ENCODE assay signal across 8 cellular contexts in genomic region chr22:23773247-23774113, GRCh38. TPM values are rescaled to one million over a fixed set of nuclear protein-coding genes. Genes with fewer than 3 reads are reported as not detected.
DNase-seq lines count a peak whose midpoint lies in the region; ATAC-seq and TF ChIP-seq lines count a peak whose summit lies in the region.

No MANE protein-coding gene starts in this region.

- H3K27me3 ChIP-seq in ascending aorta, result no peaks in the 10 kb centered on the region
- no peaks in the 10 kb centered on the region for H3K27me3 ChIP-seq in kidney epithelial cell (ENCODE audit: control insufficient read depth, insufficient read depth, low read length)
- no peaks in the 10 kb centered on the region for H3K27me3 ChIP-seq in tibial artery

- CTCF ChIA-PET in activated CD4-positive, alpha-beta T cell treated with anti-CD3 and anti-CD28 coated beads, Interleukin-2, amount 10 ng/mL, durations not matched to agents 7 days and 5 days (lab: Charles Lee), result interaction anchor here (2.3 kb wide), 1 partner anchor 10 kb away, joined by 8 read pairs; the partner anchor contains the start of gene C22orf15

- no peaks in the 10 kb centered on the region for H3K36me3 ChIP-seq in ascending aorta
- H3K36me3 ChIP-seq in kidney epithelial cell (ENCODE audit: control insufficient read depth, insufficient read depth, low read length), result no peaks in the 10 kb centered on the region
- no peaks in the 10 kb centered on the region for H3K36me3 ChIP-seq in tibial artery

- intact Hi-C loops in ascending aorta (cut with DNase I), result loop anchor here (2.0 kb wide), 1 partner anchor 15 kb away; no protein-coding TSS in a partner anchor
- intact Hi-C loops in tibial artery (cut with DNase I; ENCODE audit: low total_unique reads), result no loop called here

- H3K4me1 Mint-ChIP-seq in activated CD4-positive, alpha-beta T cell treated with anti-CD3 and anti-CD28 coated beads, Interleukin-2, amount 10 ng/mL, durations not matched to agents 7 days and 5 days, result peaks cover 18% of the 10 kb centered on the region

- H3K27ac Mint-ChIP-seq in activated CD4-positive, alpha-beta T cell treated with anti-CD3 and anti-CD28 coated beads, Interleukin-2, amount 10 ng/mL, durations not matched to agents 7 days and 5 days, result peak overlapping the region; percentile 10

- no peak for DNase-seq in activated CD4-positive, alpha-beta T cell treated with anti-CD3 and anti-CD28 coated beads, Interleukin-2, amount 10 ng/mL, durations not matched to agents 7 days and 5 days
- no peak for DNase-seq in activated CD4-positive, alpha-beta T cell treated with anti-CD3 and anti-CD28 coated beads, Interleukin-2, amount 50 U/mL, for 48 hours
- DNase-seq in ascending aorta (ENCODE audit: low spot score in 2 of 2) (no peak), kidney epithelial cell (ENCODE audit: low read depth) (no peak), tibial artery (no peak), GM13977 (ENCODE audit: low spot score) (no peak)
- no peak for DNase-seq in activated T-cell treated with anti-CD3 and anti-CD28 coated beads, Interleukin-2, amount 50 U/mL, for 48 hours

- H3K9me3 ChIP-seq in ascending aorta (no peaks in the 10 kb centered on the region), tibial artery (no peaks in the 10 kb centered on the region)

- no peaks in the 10 kb centered on the region for H3K36me3 Mint-ChIP-seq in activated CD4-positive, alpha-beta T cell treated with anti-CD3 and anti-CD28 coated beads, Interleukin-2, amount 10 ng/mL, durations not matched to agents 7 days and 5 days (ENCODE audit: low read depth)

- POLR2A ChIA-PET in activated CD4-positive, alpha-beta T cell treated with anti-CD3 and anti-CD28 coated beads, Interleukin-2, amount 10 ng/mL, durations not matched to agents 7 days and 5 days (lab: Charles Lee), result no interaction called here

- peak overlapping the region; percentile 59 to 69 for H3K4me3 ChIP-seq in ascending aorta
- H3K4me3 ChIP-seq in kidney epithelial cell (ENCODE audit: low read depth, low read length), result peak overlapping the region; percentile 42
- H3K4me3 ChIP-seq in tibial artery, result peak overlapping the region; percentile 48 to 62

- peak overlapping the region; percentile 1 for H3K4me3 Mint-ChIP-seq in activated CD4-positive, alpha-beta T cell treated with anti-CD3 and anti-CD28 coated beads, Interleukin-2, amount 10 ng/mL, durations not matched to agents 7 days and 5 days

- in situ Hi-C loops in GM13977 (cut with MboI; ENCODE audit: low pct_unique_long_range_greater_than_20kb, low sequenced_read_pairs, unreplicated experiment), result no loop called here

- H3K9me3 Mint-ChIP-seq in activated CD4-positive, alpha-beta T cell treated with anti-CD3 and anti-CD28 coated beads, Interleukin-2, amount 10 ng/mL, durations not matched to agents 7 days and 5 days, result no peaks in the 10 kb centered on the region

- H3K27me3 Mint-ChIP-seq in activated CD4-positive, alpha-beta T cell treated with anti-CD3 and anti-CD28 coated beads, Interleukin-2, amount 10 ng/mL, durations not matched to agents 7 days and 5 days, result peaks cover 17% of the 10 kb centered on the region

- H3K27ac ChIP-seq in ascending aorta (no peak overlapping the region), tibial artery (peak overlapping the region; percentile 45 to 65)

- ATAC-seq in GM18519 (IDR thresholded peaks at IDR 0.05; ENCODE audit: low FRiP score, unreplicated experiment), result no peak

- peaks cover 0 to 13% of the 10 kb centered on the region in 2 donors for H3K4me1 ChIP-seq in ascending aorta
- H3K4me1 ChIP-seq in tibial artery, result peaks cover 0 to 61% (median 50%) of the 10 kb centered on the region in 4 donors

- TF ChIP-seq CTCF in ascending aorta (IDR thresholded peaks at IDR 0.05) (no peak), kidney epithelial cell (IDR thresholded peaks at IDR 0.05; ENCODE audit: insufficient read depth, low read length, poor library complexity, severe bottlenecking) (no peak), tibial artery (IDR thresholded peaks at IDR 0.05) (no peak), GM13977 (IDR thresholded peaks at IDR 0.05; ENCODE audit: extremely low read depth, insufficient read depth, missing control alignments) (no peak)

RNA-seq across cellular contexts. Expression of gene MMP11, which starts 0.8 kb away (rescaled TPM):
- total RNA-seq in activated CD4-positive, alpha-beta T cell treated with anti-CD3 and anti-CD28 coated beads, Interleukin-2, amount 10 ng/mL, durations not matched to agents 7 days and 5 days, result under 1 TPM; 0.27 to 0.50 TPM
- total RNA-seq in ascending aorta (7.6 TPM), kidney epithelial cell (41.9 and 48.9 TPM in 2 replicates)

RNA-seq across cellular contexts. Expression of gene CHCHD10, which starts 5.7 kb away (rescaled TPM):
- total RNA-seq in activated CD4-positive, alpha-beta T cell treated with anti-CD3 and anti-CD28 coated beads, Interleukin-2, amount 10 ng/mL, durations not matched to agents 7 days and 5 days, result 10 to 100 TPM; 44.6 to 55.4 TPM
- total RNA-seq in ascending aorta, result 2.0 TPM
- 13.5 and 21.0 TPM in 2 replicates for total RNA-seq in kidney epithelial cell

RNA-seq across cellular contexts. Expression of gene C22orf15, which starts 10.7 kb away (rescaled TPM):
- total RNA-seq in activated CD4-positive, alpha-beta T cell treated with anti-CD3 and anti-CD28 coated beads, Interleukin-2, amount 10 ng/mL, durations not matched to agents 7 days and 5 days, result 1 to 10 TPM in 1 of 2 experiments, under 1 TPM in 1; 0.99 to 1.3 TPM
- total RNA-seq in ascending aorta (not detected), kidney epithelial cell (0.34 TPM in 1 of 2 replicates, not detected in the other)

RNA-seq across cellular contexts. Expression of gene SMARCB1, which starts 13.3 kb away (rescaled TPM):
- 10 to 100 TPM; 91.4 to 92.6 TPM for total RNA-seq in activated CD4-positive, alpha-beta T cell treated with anti-CD3 and anti-CD28 coated beads, Interleukin-2, amount 10 ng/mL, durations not matched to agents 7 days and 5 days
- total RNA-seq in ascending aorta (22.1 TPM), kidney epithelial cell (163 and 168 TPM in 2 replicates)

RNA-seq across cellular contexts. Expression of gene VPREB3, which starts 19.3 kb away (rescaled TPM):
- not detected for total RNA-seq in activated CD4-positive, alpha-beta T cell treated with anti-CD3 and anti-CD28 coated beads, Interleukin-2, amount 10 ng/mL, durations not matched to agents 7 days and 5 days
- total RNA-seq in ascending aorta (not detected), kidney epithelial cell (not detected in 2 replicates)

Comparison
In these comparisons a context has a peak if more than half of its experiments do, and no peak if none do; other contexts are left out.
1. H3K27ac ChIP-seq: peak in tibial artery (2 of 2); none in ascending aorta (0 of 2).
2. Peak in every context shown above with its lines, with median percentiles within 50 percentile points of each other: H3K4me3 ChIP-seq.